ENCODE assay signal across 18 cellular contexts in genomic region chr6:141688916-141689315, GRCh38.
DNase-seq lines count a peak whose midpoint lies in the region; ATAC-seq, FAIRE-seq and TF ChIP-seq lines count a peak whose summit lies in the region.
"Had no signal": no experiment of that assay in that cellular context is flagged by ENCODE, and none has a peak within 500 bp of the region (broad histone marks: within the 10 kb centered on the region; RNA-seq: fewer than 3 reads in every experiment).

No MANE protein-coding gene starts in this region.

- intact Hi-C loops in thyroid gland (cut with DNase I), result no loop called here

- WGBS in thyroid gland, 2 donors, result 27 to 33% methylated on average over 2 of the region's 2 CpGs

- TF ChIP-seq CTCF in thyroid gland (IDR thresholded peaks at IDR 0.05), result no peak

- no peak for TF ChIP-seq POLR2A in GM12892 (IDR thresholded peaks at IDR 0.05; ENCODE audit: low read depth, low read length)
- no peak for TF ChIP-seq POLR2A in thyroid gland (IDR thresholded peaks at IDR 0.05)

- H3K9me3 ChIP-seq in thyroid gland, result peaks cover 2% of the 10 kb centered on the region

- H3K4me1 ChIP-seq in thyroid gland, result no peaks in the 10 kb centered on the region

- peak; percentile 86 for ATAC-seq in GM18519 (IDR thresholded peaks at IDR 0.05; ENCODE audit: low FRiP score, unreplicated experiment)
- ATAC-seq in GM21526 (IDR thresholded peaks at IDR 0.05; ENCODE audit: low FRiP score, unreplicated experiment), result peak; percentile 90
- ATAC-seq in HG03025 (IDR thresholded peaks at IDR 0.05; ENCODE audit: low FRiP score, unreplicated experiment), result peak; percentile 64
- peak; percentile 75 for ATAC-seq in HG03571 (IDR thresholded peaks at IDR 0.05; ENCODE audit: unreplicated experiment)
- ATAC-seq in activated CD4-positive, CD25-positive, alpha-beta regulatory T cell treated with anti-CD3 and anti-CD28 coated beads, Interleukin-2, amount 50 U/mL, for 24 hours, result no peak
- ATAC-seq: sciatic nerve had no signal

- H3K27me3 ChIP-seq in thyroid gland, result no peaks in the 10 kb centered on the region

- H3K36me3 ChIP-seq in thyroid gland, result no peaks in the 10 kb centered on the region

- no peak overlapping the region for H3K4me3 ChIP-seq in thyroid gland (replicated peaks in 1 of 3)

- no peak overlapping the region for H3K27ac ChIP-seq in thyroid gland

- no peak for DNase-seq in GM12892 (ENCODE audit: insufficient read length)
- DNase-seq in thyroid gland, result no peak
- no peak for DNase-seq in NCI-H1105 (lab: John Stamatoyannopoulos, UW)
- DNase-seq: activated CD4-positive, alpha-beta T cell treated with anti-CD3 and anti-CD28 coated beads for 1 hour; activated naive CD4-positive, alpha-beta T cell treated with anti-CD3 and anti-CD28 coated beads, Interleukin-2, amount 50 U/mL, for 16 hours; COR-L47; NCI-H1048; NCI-H2171 treated with DMSO at 0.1 percent for 48 hours; occipital lobe; Right ventricle myocardium superior; stimulated activated CD4-positive, alpha-beta T cell treated with anti-CD3 and anti-CD28 coated beads, Interleukin-4, amount 100 ng/mL, for 1 hour; trophoblast cell had no signal

- FAIRE-seq in GM12892 (lab: Jason Lieb, UNC), result no peak

Comparison
In these comparisons a context has a peak if more than half of its experiments do, and no peak if none do; other contexts are left out.
1. ATAC-seq: peak in GM18519 (single experiment), GM21526 (single experiment), HG03025 (single experiment) and HG03571 (single experiment); none in activated CD4-positive, CD25-positive, alpha-beta regulatory T cell treated with anti-CD3 and anti-CD28 coated beads, Interleukin-2, amount 50 U/mL, for 24 hours (0 of 2).